Comparison of ENCODE assay signal across 5 cellular contexts in genomic region chr17:21416471-21416981, GRCh38. TPM values are rescaled to one million over a fixed set of nuclear protein-coding genes. Genes with fewer than 3 reads are reported as not detected.
"Had no signal": no experiment of that assay in that cellular context is flagged by ENCODE, and none has a peak within 500 bp of the region (broad histone marks: within the 10 kb centered on the region; RNA-seq: fewer than 3 reads in every experiment).

No MANE protein-coding gene starts in this region.

RNA-seq across cellular contexts. Expression of gene KCNJ12, which starts 40.4 kb away (rescaled TPM):
- total RNA-seq: activated B cell treated with CpG ODN at 0.5 μM for 24 hours; activated CD8-positive, alpha-beta T cell treated with anti-CD3 and anti-CD28 coated beads for 36 hours; activated T-helper 1 cell treated with anti-CD3 and anti-CD28 coated beads, Interleukin-12 subunit alpha, Interleukin-12 subunit beta, Interleukin-2, Interleukin-4 antibody, amounts not matched to agents 30 ng/mL and 10 ng/mL and 1 ng/mL, durations not matched to agents 14 hours and 24 hours and 36 hours; activated T-helper 2 cell treated with anti-CD3 and anti-CD28 coated beads, Interferon-gamma antibody, Interleukin-2, Interleukin-4, amounts not matched to agents 10 μg/mL and 5 μg/mL and 100 μg/mL, durations not matched to agents 14 hours and 24 hours and 36 hours; T-helper 2 cell treated with Interferon-gamma antibody and Interleukin-4, amounts not matched to agents 100 ng/mL and 5 ng/mL, for 36 hours had no signal
